In genomic region chr11:83725161-83725560, GRCh38 we compare ENCODE assay signal across 11 cellular contexts.
A peak's percentile ranks its signal among the peaks of the same experiment; 100 is the strongest.
DNase-seq lines count a peak whose midpoint lies in the region; ATAC-seq and TF ChIP-seq lines count a peak whose summit lies in the region.
"Had no signal": no experiment of that assay in that cellular context is flagged by ENCODE, and none has a peak within 500 bp of the region (broad histone marks: within the 10 kb centered on the region; RNA-seq: fewer than 3 reads in every experiment).

No MANE protein-coding gene starts in this region.

- H3K36me3 ChIP-seq in iPS-18a (ENCODE audit: control insufficient read depth, low read depth, low read length) (no peaks in the 10 kb centered on the region), psoas muscle (ENCODE audit: insufficient read depth in 1 of 2, low read depth in 1 of 2) (no peaks in the 10 kb centered on the region)

- no peak for TF ChIP-seq CTCF in WTC11 (IDR thresholded peaks at IDR 0.05)
- TF ChIP-seq CTCF in psoas muscle (IDR thresholded peaks at IDR 0.05) = no peak
- no peak for TF ChIP-seq CTCF in natural killer cell (IDR thresholded peaks at IDR 0.05)

- H3K27me3 Mint-ChIP-seq in WTC11 (ENCODE audit: low read depth) (0 out of 2 replicates have a peak, but pooled peaks cover 4% of the 10 kb centered on the region), natural killer cell (ENCODE audit: low read depth in 2 of 2) (peaks cover 0 to 7% of the 10 kb centered on the region in 2 donors)

- H3K27me3 ChIP-seq in iPS-18a (ENCODE audit: control insufficient read depth, insufficient read depth, low read length) = peaks cover 11% of the 10 kb centered on the region
- H3K27me3 ChIP-seq in psoas muscle (ENCODE audit: insufficient read depth in 3 of 3, low read length in 2 of 3) = peaks cover 0 to 2% (median 0%) of the 10 kb centered on the region in 3 donors

- H3K36me3 Mint-ChIP-seq in WTC11 = no peaks in the 10 kb centered on the region
- H3K36me3 Mint-ChIP-seq in natural killer cell = no peaks in the 10 kb centered on the region
- H3K36me3 Mint-ChIP-seq: CD8-positive, alpha-beta T cell had no signal

- H3K4me3 Mint-ChIP-seq in WTC11 (peak overlapping the region; percentile 78), natural killer cell (no peak overlapping the region)
- H3K4me3 Mint-ChIP-seq: CD8-positive, alpha-beta T cell had no signal

- intact Hi-C loops in psoas muscle (cut with DNase I) = loop anchor here in 1 of 2 donors (10.0 kb wide), 1 partner anchor 430 kb away; no protein-coding TSS in a partner anchor
- intact Hi-C loops in natural killer cell (cut with micrococcal nuclease) = no loop called here

- peak overlapping the region; percentile 99 for H3K27ac Mint-ChIP-seq in WTC11
- H3K27ac Mint-ChIP-seq in natural killer cell = no peak overlapping the region
- H3K27ac Mint-ChIP-seq: CD8-positive, alpha-beta T cell had no signal

- H3K4me1 ChIP-seq in iPS-18a (ENCODE audit: control insufficient read depth, low read depth, low read length) (peaks cover 39% of the 10 kb centered on the region), psoas muscle (no peaks in the 10 kb centered on the region)

- WGBS in psoas muscle, 3 donors = 13 to 21% (median 14%) methylated on average over 6 of the region's 6 CpGs

- H3K9ac ChIP-seq in iPS-18a (ENCODE audit: low read length) = peak overlapping the region; percentile 38

- peak overlapping the region; percentile 15 for H3K27ac ChIP-seq in iPS-18a (ENCODE audit: low read length)
- H3K27ac ChIP-seq in psoas muscle = no peak overlapping the region
- H3K27ac ChIP-seq: epithelial cell of prostate had no signal

- H3K4me3 ChIP-seq in iPS-18a (ENCODE audit: low read length) = peak overlapping the region; percentile 50
- peak overlapping the region; percentile 51 for H3K4me3 ChIP-seq in psoas muscle

- POLR2A ChIA-PET in WTC11 (lab: Charles Lee) = interaction anchor here (0.6 to 1.1 kb wide), 4 partner anchors 17 to 439 kb away, joined by 3 to 4 read pairs (median 4); partner anchors contain the start of gene CCDC90B

- CTCF ChIA-PET in WTC11 (lab: Charles Lee) = interaction anchor here (1.0 to 3.5 kb wide), 8 partner anchors 14 to 476 kb away, joined by 3 to 27 read pairs (median 4); no protein-coding TSS in a partner anchor

- peaks cover 62% of the 10 kb centered on the region for H3K4me1 Mint-ChIP-seq in WTC11
- no peaks in the 10 kb centered on the region for H3K4me1 Mint-ChIP-seq in natural killer cell

- H3K9me3 ChIP-seq in iPS-18a (ENCODE audit: control insufficient read depth, low read depth, low read length) = no peaks in the 10 kb centered on the region
- no peaks in the 10 kb centered on the region for H3K9me3 ChIP-seq in psoas muscle

- H3K9me3 Mint-ChIP-seq in WTC11 = no peaks in the 10 kb centered on the region
- H3K9me3 Mint-ChIP-seq in natural killer cell = no peaks in the 10 kb centered on the region
- H3K9me3 Mint-ChIP-seq: CD8-positive, alpha-beta T cell had no signal

- peak; percentile 91 for DNase-seq in ELF-1 (ENCODE audit: low read depth, low spot score)
- DNase-seq in WTC11 (ENCODE audit: low spot score) = peak; percentile 11
- no peak for DNase-seq in psoas muscle
- DNase-seq in natural killer cell = no peak
- DNase-seq in glomerular visceral epithelial cell (ENCODE audit: extremely low spot score) = no peak
- DNase-seq in NCI-H2107 (lab: John Stamatoyannopoulos, UW) = no peak
- DNase-seq in OCI-M1 (lab: John Stamatoyannopoulos, UW) = no peak
- DNase-seq: CD8-positive, alpha-beta T cell; NCI-H1092 had no signal

- peak; percentile 37 for ATAC-seq in WTC11
- ATAC-seq in psoas muscle = no peak
- no peak for ATAC-seq in natural killer cell
- ATAC-seq: CD8-positive, alpha-beta T cell had no signal

TF ChIP-seq in WTC11, 78 proteins besides CTCF, POLR2A, EP300 and RAD21:
- no peak for TF ChIP-seq FOXP1 (CRISPR knock-in tag; IDR thresholded peaks at IDR 0.05; ENCODE audit: borderline replicate concordance)
- TF ChIP-seq ETV6 (CRISPR knock-in tag; IDR thresholded peaks at IDR 0.05) = 0 out of 2 replicates have a peak, but pooled peaks have one; percentile 27

Comparison
In these comparisons a context has a peak if more than half of its experiments do, and no peak if none do; other contexts are left out.
1. DNase-seq: peak in ELF-1 (single experiment) and WTC11 (single experiment); none in psoas muscle (0 of 2), natural killer cell (single experiment), glomerular visceral epithelial cell (single experiment), NCI-H2107 (single experiment) and OCI-M1 (single experiment).